19 cellular contexts compared by ENCODE assay signal in genomic region chr19:58536852-58537798, GRCh38. TPM values are rescaled to one million over a fixed set of nuclear protein-coding genes. Genes with fewer than 3 reads are reported as not detected.
DNase-seq lines count a peak whose midpoint lies in the region; ATAC-seq, FAIRE-seq and TF ChIP-seq lines count a peak whose summit lies in the region.
"Had no signal": no experiment of that assay in that cellular context is flagged by ENCODE, and none has a peak within 500 bp of the region (broad histone marks: within the 10 kb centered on the region; RNA-seq: fewer than 3 reads in every experiment).

No MANE protein-coding gene starts in this region.

- H3K36me3 Mint-ChIP-seq in activated T-cell treated with anti-CD3 and anti-CD28 coated beads, Interleukin-2, amount 50 U/mL, for 72 hours (ENCODE audit: insufficient read depth in 2 of 2): no peaks in the 10 kb centered on the region
- H3K36me3 Mint-ChIP-seq in nephron progenitor cell (ENCODE audit: low read depth): no peaks in the 10 kb centered on the region
- H3K36me3 Mint-ChIP-seq: activated CD4-positive, alpha-beta memory T cell treated with anti-CD3 and anti-CD28 coated beads for 36 hours; brain; CD8-positive, alpha-beta memory T cell had no signal

- H3K4ac ChIP-seq in H1 (replicated peaks; ENCODE audit: insufficient read length, low read depth, low read length): no peak overlapping the region
- H3K4ac ChIP-seq in neuronal stem cell (ENCODE audit: low read length): no peak overlapping the region

- peak overlapping the region; percentile 57 for H4K91ac ChIP-seq in H1 (replicated peaks; ENCODE audit: insufficient read length, low read length)
- H4K91ac ChIP-seq in neuronal stem cell (ENCODE audit: low read depth, low read length, poor library complexity): no peak overlapping the region

- H3K23ac ChIP-seq in H1 (ENCODE audit: insufficient read length) (no peak overlapping the region), neuronal stem cell (ENCODE audit: low read depth, low read length, poor library complexity) (peak overlapping the region; percentile 73)

- peaks cover 3% of the 10 kb centered on the region; the same call in 1 of the 2 replicates for H3K23me2 ChIP-seq in H1 (ENCODE audit: low read depth, low read length)

- no peak for TF ChIP-seq EP300 in H1 (IDR thresholded peaks at IDR 0.05; ENCODE audit: borderline replicate concordance in 1 of 2, low read depth in 2 of 2, low read length in 2 of 2)

- FAIRE-seq in H1 (lab: Jason Lieb, UNC): no peak

- H3K9ac ChIP-seq in OCI-LY1 (ENCODE audit: low read length) (no peak overlapping the region), H1 (replicated peaks in 1 of 4; ENCODE audit: extremely low read depth in 1 of 4, low read depth in 3 of 4, low read length in 3 of 4) (peak overlapping the region in 1 of 4 experiments; percentile 4; a peak in 1 of 7 replicates), neuronal stem cell (ENCODE audit: low read depth, low read length, poor library complexity) (no peak overlapping the region)

- H3K9me2 ChIP-seq in OCI-LY1 (ENCODE audit: low read depth, low read length): no peaks in the 10 kb centered on the region

- peak overlapping the region; percentile 83 for H2BK12ac ChIP-seq in H1 (ENCODE audit: low read depth, low read length)
- H2BK12ac ChIP-seq in neuronal stem cell (ENCODE audit: low read length): no peak overlapping the region

- H2AK5ac ChIP-seq in H1 (ENCODE audit: low read depth, low read length) (no peak overlapping the region; the same call in 1 of the 2 replicates), neuronal stem cell (ENCODE audit: low read depth, low read length) (peak overlapping the region; percentile 23)

- no peaks in the 10 kb centered on the region for H3F3A ChIP-seq in OCI-LY1 (ENCODE audit: insufficient read depth, low read length)

- H3K27me3 Mint-ChIP-seq in activated T-cell treated with anti-CD3 and anti-CD28 coated beads, Interleukin-2, amount 50 U/mL, for 72 hours (ENCODE audit: low read depth): peaks cover 10% of the 10 kb centered on the region
- peaks cover 27% of the 10 kb centered on the region for H3K27me3 Mint-ChIP-seq in nephron progenitor cell (ENCODE audit: low read depth, poor library complexity)

- no peak for ATAC-seq in activated T-cell treated with anti-CD3 and anti-CD28 coated beads, Interleukin-2, amount 50 U/mL, for 72 hours (replicated peaks in 1 of 2)
- no peak for ATAC-seq in GM18861 (IDR thresholded peaks at IDR 0.05; ENCODE audit: unreplicated experiment)

- H3K4me3 ChIP-seq in OCI-LY1 (ENCODE audit: low read depth, low read length, poor library complexity, severe bottlenecking) (no peak overlapping the region), H1 (ENCODE audit: extremely low read depth in 1 of 4, insufficient read depth in 2 of 4, low read depth in 3 of 4, low read length in 4 of 4) (peak overlapping the region in 1 of 4 experiments; percentile 52; a peak in 1 of 8 replicates), neuronal stem cell (ENCODE audit: low read length in 2 of 2) (peak overlapping the region in 1 of 2 donors; percentile 63)
- H3K4me3 ChIP-seq: lung had no signal

- H3K79me1 ChIP-seq in H1 (ENCODE audit: low read depth, low read length) (no peaks in the 10 kb centered on the region), neuronal stem cell (ENCODE audit: low read depth, low read length) (no peaks in the 10 kb centered on the region)

- no peak for TF ChIP-seq CTCF in OCI-LY1 (IDR thresholded peaks at IDR 0.05; ENCODE audit: low read length)
- TF ChIP-seq CTCF in H1 (IDR thresholded peaks at IDR 0.05; ENCODE audit: control extremely low read depth in 1 of 3, insufficient read depth in 1 of 3, low read depth in 1 of 3, low read length in 3 of 3): no peak
- no peak for TF ChIP-seq CTCF in nephron progenitor cell (IDR thresholded peaks at IDR 0.05)

- H3K4me2 ChIP-seq in OCI-LY1 (ENCODE audit: low read length): peak overlapping the region; percentile 79; the same call in 1 of the 2 replicates
- peak overlapping the region; percentile 64 to 87 for H3K4me2 ChIP-seq in H1 (ENCODE audit: insufficient read depth in 1 of 2, low read depth in 2 of 2, low read length in 2 of 2)
- H3K4me2 ChIP-seq in neuronal stem cell (ENCODE audit: insufficient read depth, low read length, poor library complexity, severe bottlenecking): no peak overlapping the region

- 90% methylated on average over 8 of the region's 8 CpGs; no CpG with 5 or more reads in 1 of the 2 experiments for WGBS in H1 (ENCODE audit: extremely low coverage in 1 of 2, insufficient coverage in 1 of 2, insufficient read length in 1 of 2, insufficient replicate concordance in 2 of 2, low coverage in 1 of 2, low lambda C conversion rate in 2 of 2, missing lambda C conversion rate in 1 of 2), 2 experiments
- WGBS in neuronal stem cell (ENCODE audit: extremely low coverage in 2 of 2, insufficient read length in 2 of 2, insufficient replicate concordance in 1 of 2), 2 donors: no CpG with 5 or more reads among the region's 8 CpGs

- H3K14ac ChIP-seq in H1 (ENCODE audit: insufficient read length) (no peak overlapping the region), neuronal stem cell (ENCODE audit: low read length) (no peak overlapping the region)

- H2AFZ ChIP-seq in OCI-LY1 (ENCODE audit: low read length) (no peak overlapping the region), H1 (ENCODE audit: low read length) (no peak overlapping the region), neuronal stem cell (ENCODE audit: low read length) (no peak overlapping the region)

- H3K27ac ChIP-seq in OCI-LY1 (ENCODE audit: low read depth, low read length, poor library complexity, severe bottlenecking) (no peak overlapping the region), H1 (ENCODE audit: low read depth, low read length) (no peak overlapping the region), neuronal stem cell (replicated peaks; ENCODE audit: low read length) (no peak overlapping the region)

- H3K36me3 ChIP-seq in OCI-LY1 (ENCODE audit: insufficient read depth, low read length): no peaks in the 10 kb centered on the region
- H3K36me3 ChIP-seq in H1 (ENCODE audit: control insufficient read depth in 2 of 4, insufficient read depth in 4 of 4, low read length in 3 of 4): no peaks in the 10 kb centered on the region
- H3K36me3 ChIP-seq in neuronal stem cell (replicated peaks in 1 of 2; ENCODE audit: control insufficient read depth in 2 of 2, insufficient read depth in 2 of 2, low read length in 2 of 2): no peaks in the 10 kb centered on the region

- H4K5ac ChIP-seq in H1 (ENCODE audit: insufficient read length, low read depth, low read length): peak overlapping the region; percentile 13

- no peak overlapping the region for H2BK20ac ChIP-seq in H1 (ENCODE audit: low read length)

- 0 out of 3 replicates have a peak, but pooled peaks of 1 of the 2 experiments have one; percentile 20 for TF ChIP-seq POLR2A in H1 (IDR thresholded peaks at IDR 0.05; ENCODE audit: control extremely low read depth in 1 of 2, low read depth in 2 of 2, low read length in 2 of 2)

- H2BK5ac ChIP-seq in H1 (ENCODE audit: low read depth, low read length): no peak overlapping the region
- H2BK5ac ChIP-seq in neuronal stem cell (ENCODE audit: low read length): no peak overlapping the region

- peak overlapping the region; percentile 22 to 85 for H3K4me3 Mint-ChIP-seq in activated T-cell treated with anti-CD3 and anti-CD28 coated beads, Interleukin-2, amount 50 U/mL, for 72 hours
- no peak overlapping the region for H3K4me3 Mint-ChIP-seq in nephron progenitor cell

- H4K8ac ChIP-seq in H1 (ENCODE audit: extremely low read depth, insufficient read depth, low read length) (no peak overlapping the region; the same call in 1 of the 2 replicates), neuronal stem cell (ENCODE audit: low read depth, low read length) (peak overlapping the region; percentile 43)

- POLR2A ChIA-PET in H1 (lab: Charles Lee; ENCODE audit: partially characterized antibody): interaction anchor here (0.5 to 2.6 kb wide), 13 partner anchors 10 to 690 kb away, joined by 3 to 53 read pairs (median 4); partner anchors contain the start of genes CHMP2A, UBE2M and ZBTB45

- no peak overlapping the region for H3K27ac Mint-ChIP-seq in activated T-cell treated with anti-CD3 and anti-CD28 coated beads, Interleukin-2, amount 50 U/mL, for 72 hours
- no peak overlapping the region for H3K27ac Mint-ChIP-seq in nephron progenitor cell
- H3K27ac Mint-ChIP-seq: activated CD4-positive, alpha-beta memory T cell treated with anti-CD3 and anti-CD28 coated beads for 36 hours had no signal

- H3K18ac ChIP-seq in H1 (ENCODE audit: extremely low read depth, low read length): no peak overlapping the region
- no peak overlapping the region for H3K18ac ChIP-seq in neuronal stem cell (ENCODE audit: low read length)

- H2BK15ac ChIP-seq in H1 (ENCODE audit: low read length) (peak overlapping the region; percentile 83; the same call in 1 of the 2 replicates), neuronal stem cell (ENCODE audit: low read length) (peak overlapping the region; percentile 41)

- H3K56ac ChIP-seq in H1 (replicated peaks; ENCODE audit: insufficient read length, low read depth, low read length): no peak overlapping the region

- H2BK120ac ChIP-seq in H1 (replicated peaks; ENCODE audit: low read depth, low read length) (no peak overlapping the region), neuronal stem cell (ENCODE audit: low read depth, low read length) (no peak overlapping the region)

- DNase-seq in activated T-cell treated with anti-CD3 and anti-CD28 coated beads, Interleukin-2, amount 50 U/mL, for 72 hours: no peak
- no peak for DNase-seq in activated T-cell treated with anti-CD3 and anti-CD28 coated beads, Interleukin-2, amount 50 U/mL, for 1 hour
- DNase-seq in H1 (ENCODE audit: low read depth in 1 of 2, low spot score in 2 of 2): no peak
- no peak for DNase-seq in neuronal stem cell (ENCODE audit: low spot score)
- DNase-seq in nephron progenitor cell: no peak
- no peak for DNase-seq in AG08396 (ENCODE audit: low spot score)
- DNase-seq: ACHN; activated CD4-positive, alpha-beta memory T cell treated with anti-CD3 and anti-CD28 coated beads for 36 hours; activated gamma-delta T cell treated with Interleukin-2 at 50 U/mL for 16 hours; CD8-positive, alpha-beta memory T cell; EL; NCI-H1694; SHP77 treated with DMSO at 0.1 percent for 48 hours; stimulated activated CD4-positive, alpha-beta T cell treated with anti-CD3 and anti-CD28 coated beads, Interleukin-15, amount 100 ng/mL, for 24 hours had no signal

- peaks cover 10% of the 10 kb centered on the region for H3K4me1 Mint-ChIP-seq in activated T-cell treated with anti-CD3 and anti-CD28 coated beads, Interleukin-2, amount 50 U/mL, for 72 hours (ENCODE audit: low read depth)
- peaks cover 14% of the 10 kb centered on the region for H3K4me1 Mint-ChIP-seq in nephron progenitor cell

- no peaks in the 10 kb centered on the region for H4K20me1 ChIP-seq in OCI-LY1 (ENCODE audit: insufficient read depth, low read length)
- H4K20me1 ChIP-seq in H1 (replicated peaks in 1 of 2; ENCODE audit: control insufficient read depth in 1 of 2, insufficient read depth in 2 of 2, low read length in 2 of 2): no peaks in the 10 kb centered on the region

- H3K27me3 ChIP-seq in OCI-LY1 (ENCODE audit: insufficient read depth, low read length): no peaks in the 10 kb centered on the region
- H3K27me3 ChIP-seq in H1 (replicated peaks in 1 of 4; ENCODE audit: control insufficient read depth in 3 of 4, extremely low read depth in 1 of 4, insufficient read depth in 3 of 4, low read length in 3 of 4): peaks cover 0 to 17% (median 5%) of the 10 kb centered on the region in 4 experiments; a peak in 5 of 7 replicates
- peaks cover 0 to 21% (median 16%) of the 10 kb centered on the region in 3 experiments for H3K27me3 ChIP-seq in neuronal stem cell (ENCODE audit: control insufficient read depth in 3 of 3, insufficient read depth in 3 of 3, low read depth in 1 of 3, low read length in 3 of 3)

- TF ChIP-seq RAD21 in H1 (IDR thresholded peaks at IDR 0.05 in 1 of 2, conservative IDR thresholded peaks at IDR 0.05 in 1 of 2; ENCODE audit: low read depth in 2 of 2, low read length in 2 of 2): no peak

- H3K9me3 Mint-ChIP-seq in activated T-cell treated with anti-CD3 and anti-CD28 coated beads, Interleukin-2, amount 50 U/mL, for 72 hours: no peaks in the 10 kb centered on the region
- no peaks in the 10 kb centered on the region for H3K9me3 Mint-ChIP-seq in nephron progenitor cell
- H3K9me3 Mint-ChIP-seq: activated CD4-positive, alpha-beta memory T cell treated with anti-CD3 and anti-CD28 coated beads for 36 hours; brain; CD8-positive, alpha-beta memory T cell; neural crest cell had no signal

- H3K4me1 ChIP-seq in OCI-LY1 (ENCODE audit: insufficient read depth, low read length, severe bottlenecking) (peaks cover 15% of the 10 kb centered on the region), H1 (replicated peaks in 1 of 4; ENCODE audit: control insufficient read depth in 3 of 4, insufficient read depth in 4 of 4, low read length in 3 of 4) (peaks cover 0 to 5% (median 4%) of the 10 kb centered on the region in 4 experiments; a peak in 5 of 7 replicates), neuronal stem cell (ENCODE audit: control insufficient read depth in 2 of 2, insufficient read depth in 1 of 2, low read depth in 1 of 2, low read length in 2 of 2) (peaks cover 5 to 6% of the 10 kb centered on the region in 2 donors)

- CTCF ChIA-PET in H1 (lab: Charles Lee; ENCODE audit: partially characterized antibody): interaction anchor here (0.6 to 1.9 kb wide), 3 partner anchors 10 to 23 kb away, joined by 3 to 12 read pairs (median 3); partner anchors contain the start of gene ZBTB45

- H3K9me3 ChIP-seq in OCI-LY1 (ENCODE audit: low read length): no peaks in the 10 kb centered on the region
- no peaks in the 10 kb centered on the region for H3K9me3 ChIP-seq in H1 (ENCODE audit: insufficient read depth in 2 of 2, low read depth in 1 of 2, low read length in 1 of 2)
- H3K9me3 ChIP-seq in neuronal stem cell (replicated peaks in 1 of 2; ENCODE audit: control insufficient read depth in 2 of 2, insufficient read depth in 1 of 2, low read depth in 1 of 2, low read length in 2 of 2): no peaks in the 10 kb centered on the region

- H3K79me2 ChIP-seq in OCI-LY1 (ENCODE audit: insufficient read depth, low read length) (no peaks in the 10 kb centered on the region), H1 (ENCODE audit: control insufficient read depth in 1 of 2, insufficient read depth in 2 of 2, low read length in 2 of 2) (no peaks in the 10 kb centered on the region)

RNA-seq across cellular contexts. Expression of gene TRIM28, which starts 6.7 kb away (rescaled TPM):
- 100 to 1,000 TPM; 351 to 473 TPM for total RNA-seq in activated T-cell treated with anti-CD3 and anti-CD28 coated beads, Interleukin-2, amount 50 U/mL, for 72 hours
- total RNA-seq in H1 (2021; fragmentation: NEBNext Ultra II Directional; extraction: Animal tissue kit (Norgen Biotek cat#: 25700)): 1,398 and 1,433 TPM in 2 replicates
- 1,442 and 2,243 TPM in 2 replicates for polyA plus RNA-seq in H1 (2011; rRNA removed)
- 1,009 TPM for polyA plus RNA-seq in H1 (2011; cell fraction: cytosol; rRNA removed)
- polyA plus RNA-seq in H1 (2011; cell fraction: nucleus; rRNA removed): 3,768 TPM
- polyA plus RNA-seq in H1 (2012, experiment 1 of 2): 1,824 to 2,237 TPM (median 2,041 TPM) in 4 replicates
- 2,033 TPM for polyA plus RNA-seq in H1 (2012, experiment 2 of 2)
- polyA plus RNA-seq in H1 (2013, experiment 1 of 2): 913 TPM
- 805 TPM for polyA plus RNA-seq in H1 (2013, experiment 2 of 2)
- 3,393 and 4,202 TPM in 2 replicates for polyA minus RNA-seq in H1 (2011; rRNA and poly(A)+ RNA removed)
- polyA minus RNA-seq in H1 (2011; cell fraction: cytosol; rRNA and poly(A)+ RNA removed): 1,842 TPM
- 1,128 TPM for polyA minus RNA-seq in H1 (2011; cell fraction: nucleus; rRNA and poly(A)+ RNA removed)
- 759 TPM for polyA plus RNA-seq in neuronal stem cell (2013, experiment 1 of 2)
- polyA plus RNA-seq in neuronal stem cell (2013, experiment 2 of 2): 741 TPM

RNA-seq across cellular contexts. Expression of gene ZBTB45, which starts 17.5 kb away (rescaled TPM):
- total RNA-seq in activated T-cell treated with anti-CD3 and anti-CD28 coated beads, Interleukin-2, amount 50 U/mL, for 72 hours: 10 to 100 TPM; 10.8 to 12.1 TPM
- total RNA-seq in H1 (2021; fragmentation: NEBNext Ultra II Directional; extraction: Animal tissue kit (Norgen Biotek cat#: 25700)): 16.9 and 17.3 TPM in 2 replicates
- 17.2 and 31.4 TPM in 2 replicates for polyA plus RNA-seq in H1 (2011; rRNA removed)
- polyA plus RNA-seq in H1 (2011; cell fraction: cytosol; rRNA removed): 10.8 TPM
- 18.7 TPM for polyA plus RNA-seq in H1 (2011; cell fraction: nucleus; rRNA removed)
- 8.9 to 18.6 TPM (median 17.5 TPM) in 4 replicates for polyA plus RNA-seq in H1 (2012, experiment 1 of 2)
- polyA plus RNA-seq in H1 (2012, experiment 2 of 2): 13.2 TPM
- polyA plus RNA-seq in H1 (2013, experiment 1 of 2): 12.5 TPM
- polyA plus RNA-seq in H1 (2013, experiment 2 of 2): 13.1 TPM
- polyA minus RNA-seq in H1 (2011; rRNA and poly(A)+ RNA removed): 5.0 and 5.1 TPM in 2 replicates
- 10.1 TPM for polyA minus RNA-seq in H1 (2011; cell fraction: cytosol; rRNA and poly(A)+ RNA removed)
- polyA minus RNA-seq in H1 (2011; cell fraction: nucleus; rRNA and poly(A)+ RNA removed): 18.1 TPM
- 14.3 TPM for polyA plus RNA-seq in neuronal stem cell (2013, experiment 1 of 2)
- polyA plus RNA-seq in neuronal stem cell (2013, experiment 2 of 2): 14.8 TPM

RNA-seq across cellular contexts. Expression of gene CHMP2A, which starts 17.8 kb away (rescaled TPM):
- 10 to 100 TPM; 80.3 to 91.8 TPM for total RNA-seq in activated T-cell treated with anti-CD3 and anti-CD28 coated beads, Interleukin-2, amount 50 U/mL, for 72 hours
- total RNA-seq in H1 (2021; fragmentation: NEBNext Ultra II Directional; extraction: Animal tissue kit (Norgen Biotek cat#: 25700)): 70.0 and 75.8 TPM in 2 replicates
- 115 and 132 TPM in 2 replicates for polyA plus RNA-seq in H1 (2011; rRNA removed)
- polyA plus RNA-seq in H1 (2011; cell fraction: cytosol; rRNA removed): 180 TPM
- polyA plus RNA-seq in H1 (2011; cell fraction: nucleus; rRNA removed): 98.9 TPM
- polyA plus RNA-seq in H1 (2012, experiment 1 of 2): 105 to 150 TPM (median 138 TPM) in 4 replicates
- 99.5 TPM for polyA plus RNA-seq in H1 (2012, experiment 2 of 2)
- 83.2 TPM for polyA plus RNA-seq in H1 (2013, experiment 1 of 2)
- 87.1 TPM for polyA plus RNA-seq in H1 (2013, experiment 2 of 2)
- 83.8 and 85.2 TPM in 2 replicates for polyA minus RNA-seq in H1 (2011; rRNA and poly(A)+ RNA removed)
- polyA minus RNA-seq in H1 (2011; cell fraction: cytosol; rRNA and poly(A)+ RNA removed): 70.9 TPM
- polyA minus RNA-seq in H1 (2011; cell fraction: nucleus; rRNA and poly(A)+ RNA removed): 34.6 TPM
- polyA plus RNA-seq in neuronal stem cell (2013, experiment 1 of 2): 108 TPM
- polyA plus RNA-seq in neuronal stem cell (2013, experiment 2 of 2): 109 TPM

RNA-seq across cellular contexts. Expression of gene UBE2M, which starts 21.3 kb away (rescaled TPM):
- 100 to 1,000 TPM; 116 to 122 TPM for total RNA-seq in activated T-cell treated with anti-CD3 and anti-CD28 coated beads, Interleukin-2, amount 50 U/mL, for 72 hours
- total RNA-seq in H1 (2021; fragmentation: NEBNext Ultra II Directional; extraction: Animal tissue kit (Norgen Biotek cat#: 25700)): 114 and 119 TPM in 2 replicates
- 91.8 and 93.8 TPM in 2 replicates for polyA plus RNA-seq in H1 (2011; rRNA removed)
- polyA plus RNA-seq in H1 (2011; cell fraction: cytosol; rRNA removed): 82.4 TPM
- polyA plus RNA-seq in H1 (2011; cell fraction: nucleus; rRNA removed): 91.5 TPM
- polyA plus RNA-seq in H1 (2012, experiment 1 of 2): 95.9 to 118 TPM (median 107 TPM) in 4 replicates
- 85.0 TPM for polyA plus RNA-seq in H1 (2012, experiment 2 of 2)
- 86.6 TPM for polyA plus RNA-seq in H1 (2013, experiment 1 of 2)
- 85.7 TPM for polyA plus RNA-seq in H1 (2013, experiment 2 of 2)
- polyA minus RNA-seq in H1 (2011; rRNA and poly(A)+ RNA removed): 67.7 and 82.2 TPM in 2 replicates
- 50.6 TPM for polyA minus RNA-seq in H1 (2011; cell fraction: cytosol; rRNA and poly(A)+ RNA removed)
- polyA minus RNA-seq in H1 (2011; cell fraction: nucleus; rRNA and poly(A)+ RNA removed): 69.7 TPM
- 86.2 TPM for polyA plus RNA-seq in neuronal stem cell (2013, experiment 1 of 2)
- polyA plus RNA-seq in neuronal stem cell (2013, experiment 2 of 2): 86.9 TPM

RNA-seq across cellular contexts. Expression of gene SLC27A5, which starts 25.3 kb away (rescaled TPM):
- 10 to 100 TPM; 12.8 to 17.7 TPM for total RNA-seq in activated T-cell treated with anti-CD3 and anti-CD28 coated beads, Interleukin-2, amount 50 U/mL, for 72 hours
- 20.7 and 25.1 TPM in 2 replicates for total RNA-seq in H1 (2021; fragmentation: NEBNext Ultra II Directional; extraction: Animal tissue kit (Norgen Biotek cat#: 25700))
- 80.5 and 95.9 TPM in 2 replicates for polyA plus RNA-seq in H1 (2011; rRNA removed)
- polyA plus RNA-seq in H1 (2011; cell fraction: cytosol; rRNA removed): 69.6 TPM
- 68.5 TPM for polyA plus RNA-seq in H1 (2011; cell fraction: nucleus; rRNA removed)
- polyA plus RNA-seq in H1 (2012, experiment 1 of 2): 39.9 to 57.6 TPM (median 48.9 TPM) in 4 replicates
- 53.5 TPM for polyA plus RNA-seq in H1 (2012, experiment 2 of 2)
- polyA plus RNA-seq in H1 (2013, experiment 1 of 2): 30.3 TPM
- 31.5 TPM for polyA plus RNA-seq in H1 (2013, experiment 2 of 2)
- 34.0 and 38.3 TPM in 2 replicates for polyA minus RNA-seq in H1 (2011; rRNA and poly(A)+ RNA removed)
- polyA minus RNA-seq in H1 (2011; cell fraction: cytosol; rRNA and poly(A)+ RNA removed): 10.1 TPM
- 16.9 TPM for polyA minus RNA-seq in H1 (2011; cell fraction: nucleus; rRNA and poly(A)+ RNA removed)
- polyA plus RNA-seq in neuronal stem cell (2013, experiment 1 of 2): 21.6 TPM
- polyA plus RNA-seq in neuronal stem cell (2013, experiment 2 of 2): 20.7 TPM
